In the genomic region with DNA sequence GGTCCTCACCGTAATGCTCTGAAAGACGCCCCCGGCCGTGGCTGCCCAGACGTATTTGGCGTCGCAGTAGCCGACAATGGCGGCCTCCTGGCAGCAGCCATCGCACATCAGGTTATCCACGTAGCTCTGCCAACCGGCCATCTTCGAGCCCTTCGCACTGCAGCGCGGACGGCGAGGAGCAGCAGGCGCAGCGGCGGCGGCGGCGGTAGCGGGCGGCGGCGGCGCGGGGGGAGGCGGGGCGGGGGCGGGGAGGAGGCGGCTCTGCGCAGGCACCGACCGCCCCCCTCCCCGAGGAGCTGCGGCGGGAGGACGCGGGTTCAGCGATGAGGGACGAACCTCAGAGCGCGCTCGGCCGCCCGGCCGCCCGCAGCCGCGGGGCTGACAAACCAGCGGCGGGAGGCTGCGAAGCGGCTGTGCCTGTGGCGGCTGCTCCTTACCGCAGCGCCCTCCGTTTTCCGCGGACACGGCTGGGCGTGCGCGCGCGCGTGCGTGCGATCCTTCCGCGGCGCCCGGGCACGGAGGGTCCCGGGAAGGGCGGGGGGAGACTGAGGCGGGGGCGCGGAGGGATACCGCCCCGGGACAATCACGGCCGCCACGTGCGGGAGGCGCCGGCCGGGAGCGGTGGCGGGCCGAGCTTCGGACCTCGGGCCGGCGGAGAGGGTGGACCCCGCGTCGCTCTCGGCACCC, we compare ENCODE assay signal across 8 cellular contexts. TPM values are rescaled to one million over a fixed set of nuclear protein-coding genes. Genes with fewer than 3 reads are reported as not detected.
A peak's percentile ranks its signal among the peaks of the same experiment; 100 is the strongest.
DNase-seq lines count a peak whose midpoint lies in the region; ATAC-seq and TF ChIP-seq lines count a peak whose summit lies in the region.

A gene with protein sequence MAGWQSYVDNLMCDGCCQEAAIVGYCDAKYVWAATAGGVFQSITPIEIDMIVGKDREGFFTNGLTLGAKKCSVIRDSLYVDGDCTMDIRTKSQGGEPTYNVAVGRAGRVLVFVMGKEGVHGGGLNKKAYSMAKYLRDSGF (minus strand): TSS at position 180 of the 687 bp plus-strand sequence. CDS start 39 bp downstream, at position 141.

- no peaks in the 10 kb centered on the region for H3K9me3 Mint-ChIP-seq in immature natural killer cell

- CTCF ChIA-PET in GM10248 (lab: Yijun Ruan, JAX), result interaction anchor here (1.8 to 2.5 kb wide), 2 partner anchors 213 to 249 kb away, joined by 4 to 7 read pairs; no protein-coding TSS in a partner anchor

- H3K9ac ChIP-seq in smooth muscle cell (ENCODE audit: low read depth), result peak within 1 kb of the TSS; percentile 88

- H3K4me3 Mint-ChIP-seq in immature natural killer cell, result peak within 1 kb of the TSS; percentile 91 to 96 (median 94)

- H3K79me2 ChIP-seq in smooth muscle cell (ENCODE audit: low read depth), result peaks cover 48% of the 10 kb centered on the region

- ATAC-seq in HG02610 (IDR thresholded peaks at IDR 0.05; ENCODE audit: unreplicated experiment) (peak; percentile 38), GM18520 (IDR thresholded peaks at IDR 0.05; ENCODE audit: unreplicated experiment) (no peak)

- H3K36me3 Mint-ChIP-seq in immature natural killer cell, result no peaks in the 10 kb centered on the region

- H2AFZ ChIP-seq in smooth muscle cell (ENCODE audit: low read depth), result peak within 1 kb of the TSS; percentile 83

- DNase-seq in GM10248 (ENCODE audit: extremely low spot score), result peak; percentile 51
- peak; percentile 56 for DNase-seq in NCI-H1694 treated with DMSO at 0.1 percent for 48 hours (lab: John Stamatoyannopoulos, UW)
- DNase-seq in cardiac fibroblast (ENCODE audit: low read depth in 2 of 2), result peak; percentile 75 to 92
- DNase-seq in immature natural killer cell, result peak; percentile 59 to 61 (median 61)
- DNase-seq in smooth muscle cell (lab: John Stamatoyannopoulos, UW; ENCODE audit: unreplicated experiment), result peak; percentile 70

- no peaks in the 10 kb centered on the region for H3K27me3 ChIP-seq in smooth muscle cell (ENCODE audit: low read depth)

- H3K27me3 Mint-ChIP-seq in immature natural killer cell (ENCODE audit: low read depth in 3 of 3), result peaks cover 9 to 19% (median 18%) of the 10 kb centered on the region in 3 donors

- peaks cover 39% of the 10 kb centered on the region for H3K4me1 ChIP-seq in smooth muscle cell (ENCODE audit: low read depth)

- no peaks in the 10 kb centered on the region for H3K36me3 ChIP-seq in smooth muscle cell (ENCODE audit: low read depth)

- WGBS in smooth muscle cell (ENCODE audit: low lambda C conversion rate), result under 1% methylated on average over 22 of the region's 102 CpGs

- TF ChIP-seq CTCF in GM10248 (IDR thresholded peaks at IDR 0.05; ENCODE audit: control extremely low read depth, extremely low read depth, low read depth, missing control alignments) (no peak), WI38 (IDR thresholded peaks at IDR 0.05; ENCODE audit: low read depth, low read length) (no peak), cardiac fibroblast (IDR thresholded peaks at IDR 0.05; ENCODE audit: low read depth, low read length) (no peak), smooth muscle cell (IDR thresholded peaks at IDR 0.05; ENCODE audit: borderline replicate concordance, insufficient read depth, poor library complexity, severe bottlenecking) (no peak)

- H3K4me2 ChIP-seq in smooth muscle cell, result peak within 1 kb of the TSS; percentile 94

- peaks cover 29% of the 10 kb centered on the region for H4K20me1 ChIP-seq in smooth muscle cell (ENCODE audit: low read depth)

- POLR2A ChIA-PET in GM10248 (lab: Yijun Ruan, JAX), result no interaction called here

- peak within 1 kb of the TSS; percentile 85 for H3K4me3 ChIP-seq in WI38 (ENCODE audit: low read depth, low read length)
- H3K4me3 ChIP-seq in cardiac fibroblast (replicated peaks in 1 of 2; ENCODE audit: low read depth in 2 of 2, low read length in 2 of 2), result peak within 1 kb of the TSS; percentile 84 to 93
- peak within 1 kb of the TSS; percentile 78 for H3K4me3 ChIP-seq in smooth muscle cell

- peaks cover 13 to 21% of the 10 kb centered on the region in 2 donors for H3K4me1 Mint-ChIP-seq in immature natural killer cell

- no peaks in the 10 kb centered on the region for H3K9me3 ChIP-seq in smooth muscle cell (replicated peaks; ENCODE audit: low read depth)

- peaks cover 4% of the 10 kb centered on the region for H3F3A ChIP-seq in smooth muscle cell (ENCODE audit: low read depth)

- H3K27ac ChIP-seq in smooth muscle cell (ENCODE audit: low read depth), result peak within 1 kb of the TSS; percentile 91

- H3K27ac Mint-ChIP-seq in immature natural killer cell, result peak within 1 kb of the TSS in 5 of 6 donors; percentile 26 to 76 (median 55)

RNA-seq across cellular contexts. Expression of the gene that starts here (rescaled TPM):
- polyA plus RNA-seq in immature natural killer cell, result 1 to 10 TPM; 1.7 to 5.8 (median 4.6) TPM
- 255 and 265 TPM in 2 replicates for total RNA-seq in smooth muscle cell
- polyA plus RNA-seq in smooth muscle cell, result 209 and 239 TPM in 2 replicates

Comparison
In these comparisons a context has a peak if more than half of its experiments do, and no peak if none do; other contexts are left out.
1. RNA of the gene that starts here (polyA plus RNA-seq): 209 to 239 TPM in smooth muscle cell; 1.7 to 5.8 TPM in immature natural killer cell; every median in the first group is over 10 times any median in the second.
2. Peak in every context shown above with its lines, with median percentiles within 50 percentile points of each other: DNase-seq and H3K4me3 ChIP-seq.